In genomic region chr17:28335201-28335958, GRCh38 we compare ENCODE assay signal across 8 cellular contexts. TPM values are rescaled to one million over a fixed set of nuclear protein-coding genes. Genes with fewer than 3 reads are reported as not detected.
DNase-seq lines count a peak whose midpoint lies in the region; ATAC-seq, FAIRE-seq and TF ChIP-seq lines count a peak whose summit lies in the region.

Gene IFT20 (minus strand): TSS chr17:28335472. CDS start chr17:28331985, 3,487 bp downstream.
A gene with protein sequence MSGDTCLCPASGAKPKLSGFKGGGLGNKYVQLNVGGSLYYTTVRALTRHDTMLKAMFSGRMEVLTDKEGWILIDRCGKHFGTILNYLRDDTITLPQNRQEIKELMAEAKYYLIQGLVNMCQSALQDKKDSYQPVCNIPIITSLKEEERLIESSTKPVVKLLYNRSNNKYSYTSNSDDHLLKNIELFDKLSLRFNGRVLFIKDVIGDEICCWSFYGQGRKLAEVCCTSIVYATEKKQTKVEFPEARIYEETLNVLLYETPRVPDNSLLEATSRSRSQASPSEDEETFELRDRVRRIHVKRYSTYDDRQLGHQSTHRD (plus strand): TSS chr17:28335761. CDS start chr17:28339522, 3,761 bp downstream.

- intact Hi-C loops in activated CD4-positive, alpha-beta T cell treated with anti-CD3 and anti-CD28 coated beads for 36 hours (cut with DNase I, micrococcal nuclease) = loop anchor here (1.0 to 10.0 kb wide), 13 partner anchors 16 to 881 kb away; partner anchors contain the start of genes POLDIP2 (in 2 of the 2), SARM1 (in 2 of the 2), TMEM97 (in 2 of the 2) and BLTP2 (in 1 of the 2)
- intact Hi-C loops in kidney (cut with DNase I) = no loop called here

- TF ChIP-seq CTCF in choroid plexus epithelial cell (conservative IDR thresholded peaks at IDR 0.05; ENCODE audit: low read depth, low read length) (peak; percentile 15), kidney (IDR thresholded peaks at IDR 0.05; ENCODE audit: borderline replicate concordance, extremely low read depth, insufficient read depth) (no peak)

- POLR2A ChIA-PET in activated CD4-positive, alpha-beta T cell treated with anti-CD3 and anti-CD28 coated beads for 36 hours (lab: Charles Lee) = interaction anchor here (0.5 to 1.9 kb wide), 16 partner anchors 8 to 1255 kb away, joined by 3 to 39 read pairs (median 4); partner anchors contain the start of genes POLDIP2, RPL23A, SARM1 and SEBOX

- peaks cover 36% of the 10 kb centered on the region for H3K4me1 Mint-ChIP-seq in activated CD4-positive, alpha-beta T cell treated with anti-CD3 and anti-CD28 coated beads for 36 hours

- H3K9ac ChIP-seq in kidney (ENCODE audit: low read length in 2 of 2) = peak within 1 kb of the TSS; percentile 97

- no peaks in the 10 kb centered on the region for H3K27me3 Mint-ChIP-seq in activated CD4-positive, alpha-beta T cell treated with anti-CD3 and anti-CD28 coated beads for 36 hours

- H3K4me3 Mint-ChIP-seq in activated CD4-positive, alpha-beta T cell treated with anti-CD3 and anti-CD28 coated beads for 36 hours = peak within 1 kb of the TSS; percentile 96

- DNase-seq in Ammon's horn (ENCODE audit: low spot score) (peak; percentile 99), GM19238 (ENCODE audit: insufficient read length, low spot score) (peak; percentile 97), NCI-H524 (lab: John Stamatoyannopoulos, UW) (peak; percentile 100), choroid plexus epithelial cell (ENCODE audit: low read depth) (peak; percentile 100), kidney (peak; percentile 100)
- DNase-seq in activated CD4-positive, alpha-beta T cell treated with anti-CD3 and anti-CD28 coated beads for 36 hours = peak; percentile 99
- DNase-seq in stimulated activated CD4-positive, alpha-beta T cell treated with anti-CD3 and anti-CD28 coated beads, Interleukin-15, amount 100 ng/mL, for 24 hours = peak; percentile 98

- no peaks in the 10 kb centered on the region for H3K9me3 ChIP-seq in kidney (ENCODE audit: control insufficient read depth in 1 of 2, low read length in 2 of 2)

- peak; percentile 95 for ATAC-seq in HG03442 (IDR thresholded peaks at IDR 0.05; ENCODE audit: unreplicated experiment)
- peak; percentile 97 for ATAC-seq in activated CD4-positive, alpha-beta T cell treated with anti-CD3 and anti-CD28 coated beads for 36 hours

- H3K4me3 ChIP-seq in choroid plexus epithelial cell (ENCODE audit: low read depth, low read length) = peak within 1 kb of the TSS; percentile 91
- peak within 1 kb of the TSS; percentile 96 for H3K4me3 ChIP-seq in kidney (ENCODE audit: low read length in 2 of 2)

- peak; percentile 94 for FAIRE-seq in kidney (lab: Jason Lieb, UNC)

- H3K36me3 Mint-ChIP-seq in activated CD4-positive, alpha-beta T cell treated with anti-CD3 and anti-CD28 coated beads for 36 hours (ENCODE audit: low read depth) = peaks cover 10% of the 10 kb centered on the region

- no peaks in the 10 kb centered on the region for H3K9me3 Mint-ChIP-seq in activated CD4-positive, alpha-beta T cell treated with anti-CD3 and anti-CD28 coated beads for 36 hours (ENCODE audit: low read depth)

- H3K36me3 ChIP-seq in kidney (ENCODE audit: control insufficient read depth in 1 of 2, insufficient read depth in 2 of 2, low read length in 2 of 2) = peaks cover 11 to 16% of the 10 kb centered on the region in 2 donors

- peaks cover 13 to 19% of the 10 kb centered on the region in 2 donors for H3K4me1 ChIP-seq in kidney (ENCODE audit: control insufficient read depth in 1 of 2, insufficient read depth in 1 of 2, low read depth in 1 of 2, low read length in 2 of 2)

- peak within 1 kb of the TSS; percentile 91 for H3K27ac Mint-ChIP-seq in activated CD4-positive, alpha-beta T cell treated with anti-CD3 and anti-CD28 coated beads for 36 hours

- CTCF ChIA-PET in activated CD4-positive, alpha-beta T cell treated with anti-CD3 and anti-CD28 coated beads for 36 hours (lab: Charles Lee) = interaction anchor here (0.7 to 1.9 kb wide), 11 partner anchors 11 to 526 kb away, joined by 3 to 25 read pairs (median 4); partner anchors contain the start of genes ALDOC and POLDIP2

- H3K27ac ChIP-seq in kidney (ENCODE audit: low read depth in 2 of 2, low read length in 2 of 2) = peak within 1 kb of the TSS; percentile 94 to 97

RNA-seq across cellular contexts. Expression of gene IFT20, which starts in this region (rescaled TPM):
- total RNA-seq in activated CD4-positive, alpha-beta T cell treated with anti-CD3 and anti-CD28 coated beads for 36 hours = 10 to 100 TPM; 12.9 to 17.3 TPM
- 37.5 TPM for total RNA-seq in kidney
- 52.6 TPM for polyA plus RNA-seq in kidney (ENCODE audit: insufficient read depth, low read depth, low replicate concordance)

RNA-seq across cellular contexts. Expression of the second gene that starts in this region (rescaled TPM):
- total RNA-seq in activated CD4-positive, alpha-beta T cell treated with anti-CD3 and anti-CD28 coated beads for 36 hours = 10 to 100 TPM; 25.5 to 26.1 TPM
- 83.9 TPM for total RNA-seq in kidney
- polyA plus RNA-seq in kidney (ENCODE audit: insufficient read depth, low read depth, low replicate concordance) = 28.9 TPM

Comparison
In these comparisons a context has a peak if more than half of its experiments do, and no peak if none do; other contexts are left out.
1. Peak in every context shown above with its lines: DNase-seq, ATAC-seq, H3K4me3 ChIP-seq and H3K27ac ChIP-seq.